15 cellular contexts compared by ENCODE assay signal in the genomic region with DNA sequence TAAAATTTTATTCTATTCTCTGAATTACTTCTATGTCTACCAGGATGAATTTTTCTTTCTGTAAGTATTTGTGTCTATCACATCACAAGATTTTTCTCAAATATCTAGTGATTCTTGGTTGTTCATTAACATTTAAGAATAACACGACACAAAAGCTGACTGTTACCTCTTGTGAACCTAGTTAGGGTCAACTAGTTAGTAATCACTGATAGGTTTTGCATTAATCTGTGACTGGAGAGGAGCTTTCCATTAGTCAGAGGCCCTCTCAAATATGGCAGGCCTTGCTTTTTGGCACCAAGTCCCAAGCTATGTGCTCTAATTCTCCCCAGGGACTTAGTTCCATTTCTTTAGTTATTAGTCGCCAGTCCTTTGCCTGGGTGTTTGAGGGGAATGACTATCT.
A peak's percentile ranks its signal among the peaks of the same experiment; 100 is the strongest.
DNase-seq lines count a peak whose midpoint lies in the region; ATAC-seq and TF ChIP-seq lines count a peak whose summit lies in the region.
"Had no signal": no experiment of that assay in that cellular context is flagged by ENCODE, and none has a peak within 500 bp of the region (broad histone marks: within the 10 kb centered on the region; RNA-seq: fewer than 3 reads in every experiment).

No MANE protein-coding gene starts in this region.

- H3K27ac ChIP-seq in OCI-LY1 (ENCODE audit: low read depth, low read length, poor library complexity, severe bottlenecking): peak overlapping the region; percentile 17
- H3K27ac ChIP-seq: BLaER1 treated with 17β-estradiol and CSF1 and Interleukin-3, amounts not matched to agents 10 nM and 100 nM had no signal

- TF ChIP-seq CTCF in OCI-LY1 (IDR thresholded peaks at IDR 0.05; ENCODE audit: low read length) (no peak), fibroblast of the aortic adventitia (IDR thresholded peaks at IDR 0.05; ENCODE audit: insufficient read depth, low read length) (no peak)

- H3K9me2 ChIP-seq in OCI-LY1 (ENCODE audit: low read depth, low read length): no peaks in the 10 kb centered on the region

- H3K27me3 ChIP-seq in OCI-LY1 (ENCODE audit: insufficient read depth, low read length): no peaks in the 10 kb centered on the region
- H3K27me3 ChIP-seq: BLaER1 treated with 17β-estradiol and CSF1 and Interleukin-3, amounts not matched to agents 10 nM and 100 nM had no signal

- no peaks in the 10 kb centered on the region for H4K20me1 ChIP-seq in OCI-LY1 (ENCODE audit: insufficient read depth, low read length)
- H4K20me1 ChIP-seq: BLaER1 treated with 17β-estradiol and CSF1 and Interleukin-3, amounts not matched to agents 10 nM and 100 nM had no signal

- H3K4me2 ChIP-seq in OCI-LY1 (ENCODE audit: low read length): no peak overlapping the region
- H3K4me2 ChIP-seq: BLaER1 treated with 17β-estradiol and CSF1 and Interleukin-3, amounts not matched to agents 10 nM and 100 nM had no signal

- peaks cover 34% of the 10 kb centered on the region for H3K4me1 ChIP-seq in OCI-LY1 (ENCODE audit: insufficient read depth, low read length, severe bottlenecking)
- H3K4me1 ChIP-seq: BLaER1 treated with 17β-estradiol and CSF1 and Interleukin-3, amounts not matched to agents 10 nM and 100 nM had no signal

- H3K36me3 ChIP-seq in OCI-LY1 (ENCODE audit: insufficient read depth, low read length): peaks cover 15% of the 10 kb centered on the region; the same call in 1 of the 2 replicates
- H3K36me3 ChIP-seq: BLaER1 treated with 17β-estradiol and CSF1 and Interleukin-3, amounts not matched to agents 10 nM and 100 nM had no signal

- peaks cover 13% of the 10 kb centered on the region for H3K9me3 ChIP-seq in OCI-LY1 (ENCODE audit: low read length)

- no peaks in the 10 kb centered on the region for H3K79me2 ChIP-seq in OCI-LY1 (ENCODE audit: insufficient read depth, low read length)

- ATAC-seq in HG03139 (IDR thresholded peaks at IDR 0.05; ENCODE audit: unreplicated experiment) (no peak), HG03442 (IDR thresholded peaks at IDR 0.05; ENCODE audit: unreplicated experiment) (no peak)
- ATAC-seq: HCT116, HepG2 had no signal

- DNase-seq in fibroblast of the aortic adventitia (ENCODE audit: low read depth): peak; percentile 6
- peak; percentile 76 for DNase-seq in kidney tubule cell (ENCODE audit: low spot score)
- no peak for DNase-seq in NAMALWA (ENCODE audit: low spot score)
- no peak for DNase-seq in SKM-1 treated with dmso at 0.1 percent for 144 hours (lab: John Stamatoyannopoulos, UW; ENCODE audit: unreplicated experiment)
- DNase-seq: CD8-positive, alpha-beta memory T cell; COR-L47; GOT3; H7; HFFc6 had no signal

- no peak overlapping the region for H3K9ac ChIP-seq in OCI-LY1 (ENCODE audit: low read length)
- H3K9ac ChIP-seq: BLaER1 treated with 17β-estradiol and CSF1 and Interleukin-3, amounts not matched to agents 10 nM and 100 nM had no signal

- H2AFZ ChIP-seq in OCI-LY1 (ENCODE audit: low read length): no peak overlapping the region

- no peak overlapping the region for H3K4me3 ChIP-seq in OCI-LY1 (ENCODE audit: low read depth, low read length, poor library complexity, severe bottlenecking)
- H3K4me3 ChIP-seq in fibroblast of the aortic adventitia (ENCODE audit: low read depth, low read length): no peak overlapping the region
- H3K4me3 ChIP-seq: BLaER1 treated with 17β-estradiol and CSF1 and Interleukin-3, amounts not matched to agents 10 nM and 100 nM had no signal

- H3F3A ChIP-seq in OCI-LY1 (ENCODE audit: insufficient read depth, low read length): no peaks in the 10 kb centered on the region

Comparison
In these comparisons a context has a peak if more than half of its experiments do, and no peak if none do; other contexts are left out.
1. DNase-seq: peak in fibroblast of the aortic adventitia (single experiment) and kidney tubule cell (single experiment); none in NAMALWA (single experiment) and SKM-1 treated with dmso at 0.1 percent for 144 hours (single experiment).